In the genomic region with DNA sequence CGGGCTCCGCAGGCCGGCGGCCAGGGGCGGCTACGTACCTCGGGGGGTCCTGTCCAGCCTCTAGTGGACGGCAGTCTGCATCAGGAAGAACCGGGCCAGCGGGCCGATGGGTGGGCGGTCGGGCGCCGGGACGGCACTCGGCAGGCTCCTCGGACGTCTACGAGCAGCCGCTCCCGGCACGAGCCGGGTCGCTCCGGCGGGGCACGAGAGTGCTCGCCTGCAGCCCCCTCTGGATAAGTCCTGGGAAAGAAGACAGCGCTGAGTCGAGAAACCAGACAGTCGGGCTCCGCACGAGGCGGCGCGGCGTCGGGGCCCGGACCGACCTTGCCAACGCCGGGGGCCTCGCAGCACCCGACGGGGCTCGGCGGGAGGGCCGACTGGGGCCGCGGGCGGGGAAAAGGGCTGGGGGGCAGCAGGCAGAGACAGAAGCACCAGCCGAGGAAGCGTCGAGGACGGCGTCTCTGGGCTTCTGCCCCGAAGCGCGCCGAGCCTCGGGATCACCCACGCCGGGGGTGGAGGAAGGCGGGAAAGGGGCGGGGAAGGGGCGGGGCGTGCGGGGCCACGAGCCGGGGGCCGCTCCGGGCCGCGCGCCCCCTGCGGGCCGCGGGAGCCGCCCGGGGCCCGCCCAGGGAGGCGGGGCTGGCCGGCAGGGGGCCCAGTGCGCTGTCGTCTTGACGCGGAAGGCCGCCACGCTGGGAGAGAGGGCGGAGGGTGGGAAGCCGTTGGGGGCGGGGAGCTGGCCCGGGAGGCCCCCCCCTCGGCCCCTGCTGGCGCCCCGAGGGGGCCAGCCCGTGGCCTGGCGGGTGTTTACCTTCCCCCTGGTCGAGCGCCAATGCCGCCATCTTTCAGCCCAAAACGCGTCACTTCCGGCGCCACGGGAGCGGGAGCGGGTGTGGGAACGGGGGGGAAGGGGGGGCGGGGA, we compare ENCODE assay signal across 8 cellular contexts. TPM values are rescaled to one million over a fixed set of nuclear protein-coding genes. Genes with fewer than 3 reads are reported as not detected.
DNase-seq lines count a peak whose midpoint lies in the region; ATAC-seq, FAIRE-seq and TF ChIP-seq lines count a peak whose summit lies in the region.

No MANE protein-coding gene starts in this region.

- H3K27me3 Mint-ChIP-seq in Calu3 (ENCODE audit: unreplicated experiment) (no peaks in the 10 kb centered on the region), endothelial cell (ENCODE audit: unreplicated experiment) (peaks cover 2% of the 10 kb centered on the region)

- TF ChIP-seq CTCF in Calu3 (IDR thresholded peaks at IDR 0.05; ENCODE audit: unreplicated experiment) (no peak), endothelial cell (IDR thresholded peaks at IDR 0.05; ENCODE audit: unreplicated experiment) (peak; percentile 18)

- no peaks in the 10 kb centered on the region for H3K27me3 ChIP-seq in NT2/D1 (ENCODE audit: insufficient read depth, insufficient read length)

- H3K9me3 ChIP-seq in NT2/D1 (ENCODE audit: insufficient read depth, low read length), result no peaks in the 10 kb centered on the region

- DNase-seq in Calu3 (peak; percentile 79), HTR-8/SVneo (ENCODE audit: insufficient read length, low spot score) (peak; percentile 80), NT2/D1 (ENCODE audit: low read depth, low spot score) (peak; percentile 73), endothelial cell (ENCODE audit: low spot score) (peak; percentile 83), middle frontal gyrus (ENCODE audit: extremely low spot score, low spot score) (peak; percentile 51)
- peak; percentile 61 for DNase-seq in activated CD8-positive, alpha-beta memory T cell treated with anti-CD3 and anti-CD28 coated beads, Interleukin-2, amount 50 U/mL, for 24 hours (ENCODE audit: extremely low read depth)
- DNase-seq in stimulated activated CD8-positive, alpha-beta memory T cell treated with anti-CD3 and anti-CD28 coated beads, Interleukin-15, amount 100 ng/mL, for 48 hours (ENCODE audit: low read depth in 2 of 2), result peak; percentile 82 to 83

- H3K36me3 Mint-ChIP-seq in Calu3 (ENCODE audit: insufficient read depth, unreplicated experiment) (peaks cover 13% of the 10 kb centered on the region), endothelial cell (ENCODE audit: low read depth, unreplicated experiment) (peaks cover 3% of the 10 kb centered on the region)

- H3K27ac Mint-ChIP-seq in Calu3 (ENCODE audit: unreplicated experiment) (no peak overlapping the region), endothelial cell (ENCODE audit: unreplicated experiment) (no peak overlapping the region)

- intact Hi-C loops in Calu3 (cut with micrococcal nuclease; ENCODE audit: unreplicated experiment), result no loop called here

- ATAC-seq in GM21367 (IDR thresholded peaks at IDR 0.05; ENCODE audit: unreplicated experiment), result peak; percentile 81

- CTCF ChIA-PET in Calu3 (lab: Charles Lee), result interaction anchor here (0.7 to 1.4 kb wide), 3 partner anchors 29 to 152 kb away, joined by 3 to 14 read pairs (median 4); a partner anchor contains a TSS

- peak overlapping the region; percentile 98 for H3K9ac ChIP-seq in NT2/D1 (ENCODE audit: insufficient read length, low read depth)

- no peaks in the 10 kb centered on the region for H3K9me3 Mint-ChIP-seq in Calu3 (ENCODE audit: low read depth, unreplicated experiment)
- no peaks in the 10 kb centered on the region for H3K9me3 Mint-ChIP-seq in endothelial cell (ENCODE audit: unreplicated experiment)

- FAIRE-seq in HTR-8/SVneo (lab: Jason Lieb, UNC), result peak; percentile 94

- H3K4me1 ChIP-seq in NT2/D1 (ENCODE audit: insufficient read depth, insufficient read length), result no peaks in the 10 kb centered on the region

- peaks cover 12% of the 10 kb centered on the region for H3K36me3 ChIP-seq in NT2/D1 (ENCODE audit: insufficient read depth, insufficient read length, low read length)

- no TSS peak for BruUV-seq in Calu3 (replicated peaks; lab: Mats Ljungman, UMichigan)

- H3K4me3 Mint-ChIP-seq in Calu3 (ENCODE audit: low read depth, unreplicated experiment) (peak overlapping the region; percentile 65), endothelial cell (ENCODE audit: unreplicated experiment) (peak overlapping the region; percentile 91)

- H3K4me1 Mint-ChIP-seq in Calu3 (ENCODE audit: low read depth, unreplicated experiment), result peaks cover 8% of the 10 kb centered on the region
- peaks cover 8% of the 10 kb centered on the region for H3K4me1 Mint-ChIP-seq in endothelial cell (ENCODE audit: unreplicated experiment)

- peak overlapping the region; percentile 74 for H3K4me3 ChIP-seq in NT2/D1 (ENCODE audit: insufficient read length, low read depth)

RNA-seq across cellular contexts. Expression of a gene that starts 1.9 kb away (rescaled TPM):
- 4.0 and 4.7 TPM in 2 replicates for total RNA-seq in Calu3 (2022)
- 5.6 TPM for total RNA-seq in endothelial cell (ENCODE audit: unreplicated experiment)

RNA-seq across cellular contexts. Expression of a gene that starts 29.7 kb away (rescaled TPM):
- total RNA-seq in Calu3 (2022) (255 and 277 TPM in 2 replicates), endothelial cell (ENCODE audit: unreplicated experiment) (258 TPM)

Comparison
In these comparisons a context has a peak if more than half of its experiments do, and no peak if none do; other contexts are left out.
1. Peak in every context shown above with its lines: DNase-seq, ATAC-seq and H3K4me3 ChIP-seq.